16 cellular contexts compared by ENCODE assay signal in the genomic region with DNA sequence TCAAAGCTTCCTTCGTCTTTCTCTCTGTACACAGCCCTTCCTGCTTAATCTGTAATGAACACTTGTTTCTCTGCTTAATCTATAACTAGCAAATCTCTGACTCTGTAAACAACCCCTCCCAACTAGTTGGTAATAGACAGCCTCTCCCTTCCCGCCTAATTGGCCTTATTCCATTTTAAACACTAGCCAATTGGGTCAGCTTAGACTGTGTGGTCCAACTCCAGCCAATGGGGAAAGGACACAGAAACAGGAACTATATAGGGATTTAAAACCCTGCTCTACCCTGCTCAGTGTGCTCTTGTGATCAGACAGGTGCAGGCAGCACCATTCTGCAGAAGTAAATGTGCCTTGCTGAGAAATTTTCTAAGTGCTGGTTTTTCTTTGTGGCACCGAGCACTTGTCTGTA.
"Had no signal": no experiment of that assay in that cellular context is flagged by ENCODE, and none has a peak within 500 bp of the region (broad histone marks: within the 10 kb centered on the region; RNA-seq: fewer than 3 reads in every experiment).

No MANE protein-coding gene starts in this region.

- H3K4me1 ChIP-seq: colonic mucosa, suprapubic skin, upper lobe of left lung had no signal

- H3K4me3 ChIP-seq: adrenal gland, colonic mucosa, gastroesophageal sphincter, neural progenitor cell, ovary, suprapubic skin, upper lobe of left lung had no signal

- H3K36me3 ChIP-seq: adrenal gland, colonic mucosa, gastroesophageal sphincter, neural progenitor cell, ovary, upper lobe of left lung had no signal

- H3K27ac ChIP-seq: adrenal gland, colonic mucosa, gastroesophageal sphincter, neural progenitor cell, ovary, suprapubic skin, upper lobe of left lung had no signal

- ATAC-seq: activated T-helper 17 cell treated with anti-CD3 and anti-CD28 coated beads, Interleukin-2, amount 50 U/mL, for 72 hours; gastroesophageal sphincter had no signal

- DNase-seq: activated CD4-positive, alpha-beta T cell treated with anti-CD3 and anti-CD28 coated beads, Interleukin-2, amount 10 ng/mL, durations not matched to agents 7 days and 5 days; activated CD4-positive, CD25-positive, alpha-beta regulatory T cell; activated naive CD4-positive, alpha-beta T cell treated with anti-CD3 and anti-CD28 coated beads, Interleukin-2, amount 10 ng/mL, durations not matched to agents 7 days and 5 days; activated T-cell treated with anti-CD3 and anti-CD28 coated beads for 4 hours; adrenal gland; caudate nucleus; colonic mucosa; ovary; stimulated activated CD4-positive, alpha-beta T cell treated with anti-CD3 and anti-CD28 coated beads, Interleukin-2, amount 100 ng/mL, for 48 hours; stimulated activated naive CD4-positive, alpha-beta T cell treated with Interleukin-2 at 50 U/mL for 16 hours; upper lobe of left lung had no signal

- H3K9ac ChIP-seq: neural progenitor cell had no signal

- H3K4me2 ChIP-seq: neural progenitor cell had no signal

- H3K27me3 ChIP-seq: adrenal gland, colonic mucosa, gastroesophageal sphincter, neural progenitor cell, ovary, suprapubic skin, upper lobe of left lung had no signal

- FAIRE-seq: keratinocyte had no signal

- H2AFZ ChIP-seq: neural progenitor cell had no signal
